ENCODE assay signal across 1 cellular context in genomic region chrX:48697182-48697727, GRCh38.
TF ChIP-seq lines count a peak whose summit lies in the region.

No MANE protein-coding gene starts in this region.

TF ChIP-seq in HEK293, 187 proteins besides CTCF, POLR2A, EP300 and RAD21 (continued from another document):
- TF ChIP-seq ZSCAN5A (tag by site-specific recombination; IDR thresholded peaks at IDR 0.05) (no peak), ZNF843 (tag by site-specific recombination; IDR thresholded peaks at IDR 0.05) (no peak), ZNF510 (tag by site-specific recombination; IDR thresholded peaks at IDR 0.05; ENCODE audit: insufficient replicate concordance) (no peak), KLF9 (tag by site-specific recombination; IDR thresholded peaks at IDR 0.05; ENCODE audit: low read depth) (no peak), HIC1 (tag by site-specific recombination; IDR thresholded peaks at IDR 0.05) (no peak), ZBTB21 (tag by site-specific recombination; IDR thresholded peaks at IDR 0.05) (0 out of 2 replicates have a peak, but pooled peaks have one; percentile 50), ZNF600 (tag by site-specific recombination; IDR thresholded peaks at IDR 0.05) (no peak), PRDM10 (tag by site-specific recombination; IDR thresholded peaks at IDR 0.05) (peak; percentile 96), REST (tag by site-specific recombination; IDR thresholded peaks at IDR 0.05) (0 out of 2 replicates have a peak, but pooled peaks have one; percentile 13), SCRT2 (tag by site-specific recombination; IDR thresholded peaks at IDR 0.05) (peak; percentile 91), ZNF280C (tag by site-specific recombination; IDR thresholded peaks at IDR 0.05) (no peak), ZNF184 (tag by site-specific recombination; IDR thresholded peaks at IDR 0.05) (no peak), ZNF626 (tag by site-specific recombination; IDR thresholded peaks at IDR 0.05) (no peak), ZNF341 (tag by site-specific recombination; IDR thresholded peaks at IDR 0.05; ENCODE audit: low read depth) (no peak), ZXDB (tag by site-specific recombination; IDR thresholded peaks at IDR 0.05) (peak; percentile 41; the same call in 1 of the 2 replicates), ZNF324 (tag by site-specific recombination; IDR thresholded peaks at IDR 0.05) (no peak)
TF ChIP-seq in HEK293: peak in this region for 16.
